ENCODE assay signal across 17 cellular contexts in genomic region chr10:67302701-67303100, GRCh38.
DNase-seq lines count a peak whose midpoint lies in the region; ATAC-seq lines count a peak whose summit lies in the region.
"Had no signal": no experiment of that assay in that cellular context is flagged by ENCODE, and none has a peak within 500 bp of the region (broad histone marks: within the 10 kb centered on the region; RNA-seq: fewer than 3 reads in every experiment).

No MANE protein-coding gene starts in this region.

- DNase-seq in DMS 273 (lab: John Stamatoyannopoulos, UW; ENCODE audit: unreplicated experiment) = peak; percentile 11
- DNase-seq in DMS 273 treated with DMSO at 0.1 percent for 48 hours (lab: John Stamatoyannopoulos, UW) = no peak
- DNase-seq in NCI-H526 (lab: John Stamatoyannopoulos, UW) = peak; percentile 78
- peak; percentile 31 for DNase-seq in NCI-H69 (lab: John Stamatoyannopoulos, UW)
- DNase-seq in cerebellum (ENCODE audit: low spot score) = peak; percentile 5
- no peak for DNase-seq in stimulated activated naive CD4-positive, alpha-beta T cell treated with Interleukin-2 at 50 U/mL for 16 hours (lab: John Stamatoyannopoulos, UW)
- DNase-seq in GM03348 (ENCODE audit: low spot score) = no peak
- DNase-seq: AML-193; BE2C; Caco-2; Calu3; CD4-positive, alpha-beta memory T cell; CD4-positive, CD25-positive, alpha-beta regulatory T cell; DMS79 treated with DMSO at 0.1 percent for 48 hours; GDM1 had no signal

- ATAC-seq in GM19463 (IDR thresholded peaks at IDR 0.05; ENCODE audit: unreplicated experiment) = no peak
- ATAC-seq: A549 had no signal

Comparison
In these comparisons a context has a peak if more than half of its experiments do, and no peak if none do; other contexts are left out.
1. DNase-seq: peak in DMS 273 (single experiment), NCI-H526 (2 of 2), NCI-H69 (single experiment) and cerebellum (single experiment); none in DMS 273 treated with DMSO at 0.1 percent for 48 hours (single experiment), stimulated activated naive CD4-positive, alpha-beta T cell treated with Interleukin-2 at 50 U/mL for 16 hours (single experiment) and GM03348 (single experiment).